ENCODE assay signal across 25 cellular contexts in the genomic region with DNA sequence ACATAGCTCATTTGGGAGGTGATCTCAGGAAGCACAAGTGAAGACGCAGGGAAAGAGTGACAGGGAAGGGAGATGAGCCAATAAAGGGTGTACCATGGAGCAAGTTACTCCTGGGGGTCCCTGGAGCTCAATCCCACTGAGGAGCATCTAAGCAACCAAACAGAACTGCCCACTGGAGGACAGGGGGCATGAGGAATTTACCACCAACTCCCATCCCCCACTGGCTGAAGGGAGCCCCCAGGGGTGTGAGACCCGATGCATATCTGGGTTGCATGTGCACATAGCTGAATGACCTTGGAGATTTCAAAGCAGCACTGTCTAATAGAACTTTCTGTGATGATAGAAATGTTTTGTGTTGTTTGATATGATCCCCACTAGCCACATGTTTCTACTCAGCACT. TPM values are rescaled to one million over a fixed set of nuclear protein-coding genes. Genes with fewer than 3 reads are reported as not detected.
"Had no signal": no experiment of that assay in that cellular context is flagged by ENCODE, and none has a peak within 500 bp of the region (broad histone marks: within the 10 kb centered on the region; RNA-seq: fewer than 3 reads in every experiment).

No MANE protein-coding gene starts in this region.

- H3K27ac ChIP-seq: SJSA1 had no signal

- DNase-seq: IMR-90, Karpas-422, KG1, MG63, NCI-H1092, NCI-H1105 treated with DMSO at 0.1 percent for 48 hours, NCI-H1417 treated with DMSO at 0.1 percent for 48 hours, NCI-H146, NCI-H1694 treated with DMSO at 0.1 percent for 48 hours, NCI-H1930, NCI-H2081 treated with DMSO at 0.1 percent for 48 hours, NCI-H2171, NCI-H226, NCI-H446, NCI-H510A, NCI-H524 treated with DMSO at 0.1 percent for 48 hours, NCI-H69, NCI-H774, Right ventricle myocardium superior, RPMI8226, SIG-M5 had no signal

- ATAC-seq: HepG2 had no signal

- H3K4me1 ChIP-seq: SJSA1 had no signal

- H3K36me3 ChIP-seq: MG63, SJSA1 had no signal

- H3K9me3 ChIP-seq: MG63, SJSA1 had no signal

- H3K4me3 ChIP-seq: MG63, SJSA1, SK-N-MC had no signal

RNA-seq across cellular contexts. Expression of a gene that starts 29.6 kb away (rescaled TPM):
- total RNA-seq: HepG2, HT1080, IMR-90, Right ventricle myocardium superior, SJSA1 had no signal
